In genomic region chr2:189498205-189498604, GRCh38 we compare ENCODE assay signal across 20 cellular contexts. TPM values are rescaled to one million over a fixed set of nuclear protein-coding genes. Genes with fewer than 3 reads are reported as not detected.
DNase-seq lines count a peak whose midpoint lies in the region; TF ChIP-seq lines count a peak whose summit lies in the region.
"Had no signal": no experiment of that assay in that cellular context is flagged by ENCODE, and none has a peak within 500 bp of the region (broad histone marks: within the 10 kb centered on the region; RNA-seq: fewer than 3 reads in every experiment).

No MANE protein-coding gene starts in this region.

- H3K4me3 ChIP-seq in LNCaP clone FGC (ENCODE audit: low read depth, low read length): no peak overlapping the region
- H3K4me3 ChIP-seq in adipocyte (ENCODE audit: low read length): no peak overlapping the region
- no peak overlapping the region for H3K4me3 ChIP-seq in fibroblast of villous mesenchyme (ENCODE audit: low read depth, low read length)
- no peak overlapping the region for H3K4me3 ChIP-seq in ovary
- H3K4me3 ChIP-seq: GM23248, SK-N-MC, smooth muscle cell, upper lobe of left lung had no signal

- H3K9ac ChIP-seq in adipocyte (ENCODE audit: low read length): no peak overlapping the region
- H3K9ac ChIP-seq: GM23248 had no signal

- peak overlapping the region in 1 of 2 donors; percentile 32 for H3K27ac ChIP-seq in ovary
- H3K27ac ChIP-seq: GM23248, SK-N-MC, upper lobe of left lung had no signal

- TF ChIP-seq CTCF in LNCaP clone FGC (IDR thresholded peaks at IDR 0.05; ENCODE audit: control insufficient read depth, extremely low read depth, insufficient read depth) (0 out of 2 replicates have a peak, but pooled peaks have one; percentile 5), fibroblast of villous mesenchyme (IDR thresholded peaks at IDR 0.05; ENCODE audit: insufficient read depth, low read depth, low read length) (peak; percentile 27), ovary (IDR thresholded peaks at IDR 0.05) (peak in 1 of 3 donors; percentile 35)

- DNase-seq in LNCaP clone FGC (ENCODE audit: low read depth) (no peak), adipocyte (ENCODE audit: low read depth) (peak; percentile 15), fibroblast of villous mesenchyme (ENCODE audit: low read depth) (peak; percentile 35), ovary (peak; percentile 28 to 50 (median 42)), GOT3 (lab: John Stamatoyannopoulos, UW) (no peak)
- no peak for DNase-seq in stimulated activated CD4-positive, alpha-beta T cell treated with anti-CD3 and anti-CD28 coated beads, Interleukin-1b, Interleukin-23, amount 100 ng/mL, for 48 hours
- no peak for DNase-seq in stimulated activated CD4-positive, alpha-beta T cell treated with anti-CD3 and anti-CD28 coated beads, Interleukin-12 subunit alpha, Interleukin-12 subunit beta, amount 100 ng/mL, for 4 hours
- DNase-seq: activated naive CD4-positive, alpha-beta T cell treated with Interleukin-2 at 50 U/mL for 16 hours; activated T-cell treated with anti-CD3 and anti-CD28 coated beads, Interleukin-2, amount 50 U/mL, for 4 hours; cerebellar nuclear complex; DMS79; effector memory CD8-positive, alpha-beta T cell; GM23248; NCI-H1105 treated with DMSO at 0.1 percent for 48 hours; NCI-H2081 treated with DMSO at 0.1 percent for 48 hours; NCI-H446 treated with DMSO at 0.1 percent for 48 hours; stimulated activated CD4-positive, alpha-beta T cell treated with anti-CD3 and anti-CD28 coated beads, Interleukin-4, amount 100 ng/mL, for 24 hours; upper lobe of left lung had no signal

- TF ChIP-seq EP300 in ovary (IDR thresholded peaks at IDR 0.05): no peak

- H3K27me3 ChIP-seq in adipocyte (replicated peaks; ENCODE audit: control insufficient read depth, insufficient read depth, low read length): no peaks in the 10 kb centered on the region
- no peaks in the 10 kb centered on the region for H3K27me3 ChIP-seq in ovary
- H3K27me3 ChIP-seq: upper lobe of left lung had no signal

- no peak for TF ChIP-seq POLR2A in ovary (IDR thresholded peaks at IDR 0.05)

- H3K9me3 ChIP-seq in adipocyte (ENCODE audit: control insufficient read depth, low read length): no peaks in the 10 kb centered on the region
- no peaks in the 10 kb centered on the region for H3K9me3 ChIP-seq in ovary
- H3K9me3 ChIP-seq: upper lobe of left lung had no signal

- WGBS in ovary, 3 donors: 35 to 52% (median 44%) methylated on average over 5 of the region's 5 CpGs

- intact Hi-C loops in ovary (cut with DNase I): loop anchor here in 1 of 4 donors (10.0 kb wide), 1 partner anchor 77 kb away; no protein-coding TSS in a partner anchor

- H3K36me3 ChIP-seq in adipocyte (ENCODE audit: control insufficient read depth, insufficient read depth, low read length, severe bottlenecking): no peaks in the 10 kb centered on the region
- no peaks in the 10 kb centered on the region for H3K36me3 ChIP-seq in ovary
- H3K36me3 ChIP-seq: upper lobe of left lung had no signal

- peaks cover under 1% of the 10 kb centered on the region for H3K4me1 ChIP-seq in adipocyte (ENCODE audit: control insufficient read depth, insufficient read depth, low read length)
- H3K4me1 ChIP-seq in ovary (ENCODE audit: insufficient read depth): peaks cover 5% of the 10 kb centered on the region
- H3K4me1 ChIP-seq: upper lobe of left lung had no signal

RNA-seq across cellular contexts. Expression of gene WDR75, which starts 56.9 kb away (rescaled TPM):
- 34.5 and 47.5 TPM in 2 replicates for total RNA-seq in fibroblast of villous mesenchyme
- total RNA-seq in ovary: 10 to 100 TPM; 30.4 to 41.3 (median 34.2) TPM
- 10 to 100 TPM; 22.8 to 34.2 TPM for polyA plus RNA-seq in ovary

Comparison
In these comparisons a context has a peak if more than half of its experiments do, and no peak if none do; other contexts are left out.
1. DNase-seq: peak in adipocyte (single experiment), fibroblast of villous mesenchyme (single experiment) and ovary (5 of 5); none in LNCaP clone FGC (single experiment), GOT3 (single experiment), stimulated activated CD4-positive, alpha-beta T cell treated with anti-CD3 and anti-CD28 coated beads, Interleukin-1b, Interleukin-23, amount 100 ng/mL, for 48 hours (single experiment) and stimulated activated CD4-positive, alpha-beta T cell treated with anti-CD3 and anti-CD28 coated beads, Interleukin-12 subunit alpha, Interleukin-12 subunit beta, amount 100 ng/mL, for 4 hours (single experiment).